15 cellular contexts compared by ENCODE assay signal in genomic region chr7:88307412-88307811, GRCh38. TPM values are rescaled to one million over a fixed set of nuclear protein-coding genes. Genes with fewer than 3 reads are reported as not detected.
DNase-seq lines count a peak whose midpoint lies in the region; ATAC-seq and TF ChIP-seq lines count a peak whose summit lies in the region.
"Had no signal": no experiment of that assay in that cellular context is flagged by ENCODE, and none has a peak within 500 bp of the region (broad histone marks: within the 10 kb centered on the region; RNA-seq: fewer than 3 reads in every experiment).

No MANE protein-coding gene starts in this region.

- H3K9me3 ChIP-seq in PC-9 (ENCODE audit: insufficient read depth, low read depth): no peaks in the 10 kb centered on the region
- H3K9me3 ChIP-seq in esophagus squamous epithelium: no peaks in the 10 kb centered on the region
- no peaks in the 10 kb centered on the region for H3K9me3 ChIP-seq in iPS-20b (ENCODE audit: insufficient read depth, low read depth, low read length)
- H3K9me3 ChIP-seq: BLaER1, Peyer's patch had no signal

- no peaks in the 10 kb centered on the region for H4K20me1 ChIP-seq in PC-9 (ENCODE audit: insufficient read depth)
- H4K20me1 ChIP-seq: BLaER1 had no signal

- H3K4me2 ChIP-seq in PC-9: peak overlapping the region; percentile 77
- H3K4me2 ChIP-seq: BLaER1 had no signal

- H3K36me3 Mint-ChIP-seq in activated T-cell treated with anti-CD3 and anti-CD28 coated beads, Interleukin-2, amount 50 U/mL, for 4 hours (ENCODE audit: insufficient read depth): no peaks in the 10 kb centered on the region

- peaks cover 3% of the 10 kb centered on the region for H3K4me1 Mint-ChIP-seq in activated T-cell treated with anti-CD3 and anti-CD28 coated beads, Interleukin-2, amount 50 U/mL, for 4 hours (ENCODE audit: low read depth)

- H3K27me3 Mint-ChIP-seq in activated T-cell treated with anti-CD3 and anti-CD28 coated beads, Interleukin-2, amount 50 U/mL, for 4 hours (ENCODE audit: low read depth): peaks cover 20% of the 10 kb centered on the region

- H3K4me3 Mint-ChIP-seq in activated T-cell treated with anti-CD3 and anti-CD28 coated beads, Interleukin-2, amount 50 U/mL, for 4 hours: no peak overlapping the region

- ATAC-seq in HG03196 (IDR thresholded peaks at IDR 0.05; ENCODE audit: unreplicated experiment): no peak
- ATAC-seq in HG02798 (IDR thresholded peaks at IDR 0.05; ENCODE audit: poor library complexity, unreplicated experiment): no peak
- ATAC-seq in activated T-cell treated with anti-CD3 and anti-CD28 coated beads, Interleukin-2, amount 50 U/mL, for 4 hours: no peak

- H3K27me3 ChIP-seq in PC-9 (ENCODE audit: insufficient read depth, low read depth) (no peaks in the 10 kb centered on the region), esophagus squamous epithelium (peaks cover 0 to 6% (median 0%) of the 10 kb centered on the region in 4 donors), iPS-20b (ENCODE audit: insufficient read depth, low read length) (peaks cover 29% of the 10 kb centered on the region)
- H3K27me3 ChIP-seq: BLaER1, Peyer's patch had no signal

- 70 to 90% methylated on average over 2 of the region's 2 CpGs for WGBS in esophagus squamous epithelium, 2 donors

- TF ChIP-seq POLR2A in esophagus squamous epithelium (IDR thresholded peaks at IDR 0.05): no peak

- H3K79me2 ChIP-seq in PC-9 (ENCODE audit: low read depth): no peaks in the 10 kb centered on the region

- H3F3A ChIP-seq in PC-9 (ENCODE audit: insufficient read depth, low read depth): no peaks in the 10 kb centered on the region

- TF ChIP-seq CTCF in PC-9 (conservative IDR thresholded peaks at IDR 0.05): no peak
- TF ChIP-seq CTCF in esophagus squamous epithelium (IDR thresholded peaks at IDR 0.05): no peak

- POLR2A ChIA-PET in PC-9 (lab: Charles Lee; ENCODE audit: unreplicated experiment): interaction anchor here (0.5 to 1.0 kb wide), 2 partner anchors 53 to 83 kb away, joined by 3 read pairs; no protein-coding TSS in a partner anchor

- DNase-seq in PC-9: no peak
- DNase-seq in esophagus squamous epithelium (lab: John Stamatoyannopoulos, UW): no peak
- no peak for DNase-seq in AML-193 (lab: John Stamatoyannopoulos, UW)
- DNase-seq in activated T-cell treated with anti-CD3 and anti-CD28 coated beads, Interleukin-2, amount 50 U/mL, for 4 hours: no peak
- DNase-seq: GOT3, NCI-H1092, NCI-H1694, NCI-H446, NCI-H748 treated with DMSO at 0.1 percent for 48 hours had no signal

- H3K4me1 ChIP-seq in PC-9 (replicated peaks; ENCODE audit: insufficient read depth) (peaks cover 16% of the 10 kb centered on the region), esophagus squamous epithelium (peaks cover 0 to 30% (median 11%) of the 10 kb centered on the region in 3 donors), iPS-20b (ENCODE audit: insufficient read depth, low read length) (no peaks in the 10 kb centered on the region)
- H3K4me1 ChIP-seq: BLaER1 had no signal

- H3K36me3 ChIP-seq in PC-9 (ENCODE audit: low read depth): no peaks in the 10 kb centered on the region
- no peaks in the 10 kb centered on the region for H3K36me3 ChIP-seq in esophagus squamous epithelium
- no peaks in the 10 kb centered on the region for H3K36me3 ChIP-seq in iPS-20b (ENCODE audit: insufficient read depth, low read depth, low read length)
- H3K36me3 ChIP-seq: BLaER1, Peyer's patch had no signal

- no TSS peak for BruUV-seq in PC-9 (replicated peaks; lab: Mats Ljungman, UMichigan)

- no peaks in the 10 kb centered on the region for H3K9me2 ChIP-seq in PC-9 (ENCODE audit: insufficient read depth)

- intact Hi-C loops in PC-9 (cut with micrococcal nuclease; ENCODE audit: unreplicated experiment) (loop anchor here (5.0 kb wide), 3 partner anchors 50 to 150 kb away; no protein-coding TSS in a partner anchor), esophagus squamous epithelium (cut with DNase I) (no loop called here)

- no peak overlapping the region for H3K9ac ChIP-seq in iPS-20b (ENCODE audit: low read depth, low read length)
- H3K9ac ChIP-seq: BLaER1 had no signal

- no peaks in the 10 kb centered on the region for H3K9me3 Mint-ChIP-seq in activated T-cell treated with anti-CD3 and anti-CD28 coated beads, Interleukin-2, amount 50 U/mL, for 4 hours

- H2AFZ ChIP-seq in PC-9: no peak overlapping the region; the same call in 1 of the 2 replicates

- H3K4me3 ChIP-seq in PC-9 (no peak overlapping the region), esophagus squamous epithelium (no peak overlapping the region), iPS-20b (ENCODE audit: low read length) (peak overlapping the region; percentile 70; the same call in 1 of the 2 replicates), skin epidermis (no peak overlapping the region)
- H3K4me3 ChIP-seq: BLaER1 had no signal

- CTCF ChIA-PET in PC-9 (lab: Charles Lee): interaction anchor here (1.3 kb wide), 1 partner anchor 64 kb away, joined by 5 read pairs; no protein-coding TSS in a partner anchor

- H3K27ac ChIP-seq in PC-9 (no peak overlapping the region), esophagus squamous epithelium (peak overlapping the region in 3 of 4 donors; percentile 62 to 72 (median 65)), iPS-20b (ENCODE audit: low read length) (no peak overlapping the region), skin epidermis (peak overlapping the region in 20 of 21 experiments; percentile 11 to 89 (median 72))
- H3K27ac ChIP-seq: BLaER1, Peyer's patch had no signal

RNA-seq across cellular contexts. Expression of gene STEAP4, which starts 0.7 kb away (rescaled TPM):
- 10.3 and 12.1 TPM in 2 replicates for total RNA-seq in PC-9 (2021)
- total RNA-seq in esophagus squamous epithelium: 10 to 100 TPM in 3 of 4 donors, 1 to 10 TPM in 1; 6.3 to 50.5 (median 24.2) TPM
- total RNA-seq in activated T-cell treated with anti-CD3 and anti-CD28 coated beads, Interleukin-2, amount 50 U/mL, for 4 hours: under 1 TPM; 0.05 to 0.10 (median 0.05) TPM

Comparison
In these comparisons a context has a peak if more than half of its experiments do, and no peak if none do; other contexts are left out.
1. H3K27ac ChIP-seq: peak in esophagus squamous epithelium (3 of 4) and skin epidermis (20 of 21); none in PC-9 (single experiment) and iPS-20b (single experiment).
2. RNA of gene STEAP4, which starts 0.7 kb away (total RNA-seq): 6.3 to 50.5 TPM in esophagus squamous epithelium and 10.3 to 12.1 TPM in PC-9; 0.05 to 0.10 TPM in activated T-cell treated with anti-CD3 and anti-CD28 coated beads, Interleukin-2, amount 50 U/mL, for 4 hours; every median in the first group is over 4 times any median in the second.